ENCODE assay signal across 18 cellular contexts in the genomic region with DNA sequence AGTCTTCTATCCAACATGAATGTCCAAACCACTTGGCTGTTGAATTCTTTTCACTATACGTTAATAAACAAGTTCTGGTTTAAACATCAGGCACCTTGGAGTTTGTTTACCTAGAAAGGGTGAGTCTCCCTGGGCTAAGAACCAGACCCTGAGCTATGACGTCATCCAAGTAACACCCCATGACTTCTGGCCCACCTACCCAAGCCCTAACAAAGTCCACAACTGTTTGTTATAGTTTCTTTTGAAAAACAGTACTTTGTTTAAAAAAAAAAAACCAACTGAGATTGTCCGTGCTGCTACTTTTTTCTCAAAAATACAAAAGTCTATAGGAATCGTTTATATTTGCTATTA.
DNase-seq lines count a peak whose midpoint lies in the region; ATAC-seq and TF ChIP-seq lines count a peak whose summit lies in the region.
"Had no signal": no experiment of that assay in that cellular context is flagged by ENCODE, and none has a peak within 500 bp of the region (broad histone marks: within the 10 kb centered on the region; RNA-seq: fewer than 3 reads in every experiment).

No MANE protein-coding gene starts in this region.

- in situ Hi-C loops in GM23248 (cut with MboI) (no loop called here), brain microvascular endothelial cell (cut with HindIII; ENCODE audit: low pct_ligation_motif_present, low sequenced_read_pairs) (no loop called here)

- H3K4me1 ChIP-seq in GM23248 (ENCODE audit: insufficient read depth) (peaks cover 72% of the 10 kb centered on the region), mesodermal cell (ENCODE audit: control insufficient read depth, insufficient read depth, low read length, poor library complexity, severe bottlenecking) (peaks cover 26% of the 10 kb centered on the region)
- H3K4me1 ChIP-seq: colonic mucosa had no signal

- no peaks in the 10 kb centered on the region for H3K4me1 Mint-ChIP-seq in activated naive CD8-positive, alpha-beta T cell treated with anti-CD3 and anti-CD28 coated beads, Interleukin-2, amount 50 U/mL, for 24 hours

- no peaks in the 10 kb centered on the region for H3K36me3 ChIP-seq in GM23248 (ENCODE audit: low read depth)
- H3K36me3 ChIP-seq in brain microvascular endothelial cell (replicated peaks): no peaks in the 10 kb centered on the region
- H3K36me3 ChIP-seq in mesodermal cell (ENCODE audit: control insufficient read depth, insufficient read depth, low read length): no peaks in the 10 kb centered on the region
- H3K36me3 ChIP-seq: colonic mucosa, thoracic aorta had no signal

- TF ChIP-seq CTCF in brain microvascular endothelial cell (IDR thresholded peaks at IDR 0.05; ENCODE audit: low read depth, low read length, missing control alignments): no peak

- H2AFZ ChIP-seq in GM23248: no peak overlapping the region

- ATAC-seq in GM21717 (IDR thresholded peaks at IDR 0.05; ENCODE audit: unreplicated experiment) (no peak), GM21526 (IDR thresholded peaks at IDR 0.05; ENCODE audit: low FRiP score, unreplicated experiment) (no peak)
- ATAC-seq in activated naive CD8-positive, alpha-beta T cell treated with anti-CD3 and anti-CD28 coated beads, Interleukin-2, amount 50 U/mL, for 24 hours: no peak

- H3K4me2 ChIP-seq in GM23248 (ENCODE audit: unreplicated experiment): peak overlapping the region; percentile 52

- H3K4me3 ChIP-seq in GM23248 (no peak overlapping the region), brain microvascular endothelial cell (ENCODE audit: low read depth, low read length) (no peak overlapping the region), mesodermal cell (ENCODE audit: extremely low read depth, insufficient read depth, low read length, poor library complexity, severe bottlenecking) (no peak overlapping the region)
- H3K4me3 ChIP-seq: colonic mucosa, thoracic aorta had no signal

- no peak overlapping the region for H3K4me3 Mint-ChIP-seq in activated naive CD8-positive, alpha-beta T cell treated with anti-CD3 and anti-CD28 coated beads, Interleukin-2, amount 50 U/mL, for 24 hours

- DNase-seq in GM23248: no peak
- peak; percentile 67 for DNase-seq in LoVo (ENCODE audit: low spot score)
- no peak for DNase-seq in brain microvascular endothelial cell
- DNase-seq in NCI-H2029 treated with DMSO at 0.1 percent for 48 hours (lab: John Stamatoyannopoulos, UW): no peak
- DNase-seq in activated naive CD8-positive, alpha-beta T cell treated with anti-CD3 and anti-CD28 coated beads, Interleukin-2, amount 50 U/mL, for 24 hours: no peak
- DNase-seq: activated CD4-positive, CD25-positive, alpha-beta regulatory T cell treated with anti-CD3 and anti-CD28 coated beads, Interleukin-2, amount 50 U/mL, for 72 hours; activated effector memory CD4-positive, alpha-beta T cell treated with anti-CD3 and anti-CD28 coated beads, Interleukin-2, amount 50 U/mL, for 16 hours; colonic mucosa; Karpas-422; midbrain; NCI-H1417 treated with DMSO at 0.1 percent for 48 hours; SHP77; stimulated activated CD4-positive, alpha-beta T cell treated with anti-CD3 and anti-CD28 coated beads, Interleukin-4, amount 100 ng/mL, for 4 hours; T-helper 9 cell had no signal

- 65 to 72% methylated on average over 4 of the region's 4 CpGs for WGBS in GM23248 (ENCODE audit: low coverage in 1 of 2, low lambda C conversion rate in 2 of 2, missing lambda C conversion rate in 2 of 2), 2 experiments
- WGBS in mesodermal cell (ENCODE audit: insufficient coverage in 2 of 2), 2 experiments: no CpG with 5 or more reads among the region's 4 CpGs

- H3K9me2 ChIP-seq in GM23248 (ENCODE audit: insufficient read depth): no peaks in the 10 kb centered on the region

- H3K9me3 Mint-ChIP-seq in activated naive CD8-positive, alpha-beta T cell treated with anti-CD3 and anti-CD28 coated beads, Interleukin-2, amount 50 U/mL, for 24 hours: no peaks in the 10 kb centered on the region

- H3F3A ChIP-seq in GM23248 (ENCODE audit: insufficient read depth): peaks cover 67% of the 10 kb centered on the region

- no peaks in the 10 kb centered on the region for H3K36me3 Mint-ChIP-seq in activated naive CD8-positive, alpha-beta T cell treated with anti-CD3 and anti-CD28 coated beads, Interleukin-2, amount 50 U/mL, for 24 hours (ENCODE audit: low read depth)

- H3K27ac ChIP-seq in GM23248 (peak overlapping the region; percentile 80), brain microvascular endothelial cell (peak overlapping the region; percentile 16), mesodermal cell (ENCODE audit: low read depth, low read length, severe bottlenecking) (peak overlapping the region; percentile 37)
- H3K27ac ChIP-seq: colonic mucosa, thoracic aorta had no signal

- H3K27ac Mint-ChIP-seq in activated naive CD8-positive, alpha-beta T cell treated with anti-CD3 and anti-CD28 coated beads, Interleukin-2, amount 50 U/mL, for 24 hours: no peak overlapping the region

- H3K9ac ChIP-seq in GM23248: no peak overlapping the region

- H3K27me3 ChIP-seq in GM23248 (replicated peaks; ENCODE audit: insufficient read depth) (no peaks in the 10 kb centered on the region), brain microvascular endothelial cell (replicated peaks) (no peaks in the 10 kb centered on the region)
- H3K27me3 ChIP-seq: colonic mucosa had no signal

- peaks cover 98% of the 10 kb centered on the region for H3K79me2 ChIP-seq in GM23248 (ENCODE audit: insufficient read depth)

- no peaks in the 10 kb centered on the region for H3K9me3 ChIP-seq in GM23248 (ENCODE audit: low read depth)
- no peaks in the 10 kb centered on the region for H3K9me3 ChIP-seq in mesodermal cell (ENCODE audit: control insufficient read depth, low read length)
- H3K9me3 ChIP-seq: colonic mucosa, thoracic aorta had no signal

- peaks cover 3% of the 10 kb centered on the region for H3K27me3 Mint-ChIP-seq in activated naive CD8-positive, alpha-beta T cell treated with anti-CD3 and anti-CD28 coated beads, Interleukin-2, amount 50 U/mL, for 24 hours

- peaks cover 12% of the 10 kb centered on the region; the same call in 1 of the 2 replicates for H4K20me1 ChIP-seq in GM23248 (ENCODE audit: insufficient read depth)

Comparison
In these comparisons a context has a peak if more than half of its experiments do, and no peak if none do; other contexts are left out.
1. H3K27ac ChIP-seq: peak in every context shown above with its lines; median percentile 80 in GM23248; 37 in mesodermal cell; 16 in brain microvascular endothelial cell.